9 cellular contexts compared by ENCODE assay signal in the genomic region with DNA sequence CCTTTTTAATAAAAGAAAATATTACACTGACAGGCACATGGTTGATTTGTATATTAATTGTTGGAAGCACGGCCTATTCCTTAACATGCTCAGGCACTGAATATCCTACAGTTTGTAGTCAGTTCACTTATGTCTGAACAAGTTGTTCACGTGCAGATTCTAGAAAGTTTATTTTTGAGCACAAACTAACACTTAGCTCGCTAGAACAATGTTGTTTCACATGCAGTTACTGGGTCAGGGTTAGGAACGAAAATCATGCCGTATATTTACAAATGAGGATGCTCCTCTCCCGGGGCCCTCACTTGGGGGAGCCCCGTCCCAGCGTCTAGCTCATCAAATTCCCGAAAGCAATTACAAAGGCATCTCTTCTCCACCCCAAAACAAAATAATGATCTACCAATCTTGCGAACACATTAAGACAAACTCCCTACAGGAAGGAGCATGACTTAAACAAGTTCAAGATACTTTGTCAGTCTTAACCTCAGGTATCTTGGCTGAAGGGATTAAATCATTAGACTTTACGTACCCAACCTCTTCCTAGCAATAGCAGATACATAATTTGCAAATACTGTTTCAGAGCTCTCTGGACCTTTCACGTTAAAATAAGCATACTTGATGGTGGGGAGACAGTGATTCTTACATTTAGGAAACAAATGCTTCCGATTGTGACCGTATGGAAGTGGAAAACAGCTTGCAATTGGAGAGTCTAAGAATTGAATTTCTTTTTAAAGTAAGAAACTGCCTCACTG. TPM values are rescaled to one million over a fixed set of nuclear protein-coding genes. Genes with fewer than 3 reads are reported as not detected.
DNase-seq lines count a peak whose midpoint lies in the region; ATAC-seq and TF ChIP-seq lines count a peak whose summit lies in the region.
"Had no signal": no experiment of that assay in that cellular context is flagged by ENCODE, and none has a peak within 500 bp of the region (broad histone marks: within the 10 kb centered on the region; RNA-seq: fewer than 3 reads in every experiment).

No MANE protein-coding gene starts in this region.

- H3K4me3 ChIP-seq in H7 (ENCODE audit: insufficient read depth, low read depth, low read length) (peak overlapping the region; percentile 72), iPS-15b (ENCODE audit: low read depth, low read length) (peak overlapping the region; percentile 86), SJCRH30 (no peak overlapping the region)

- no peaks in the 10 kb centered on the region for H3K36me3 Mint-ChIP-seq in activated CD4-positive, alpha-beta memory T cell treated with anti-CD3 and anti-CD28 coated beads, Interleukin-2, amount 10 ng/mL, durations not matched to agents 7 days and 5 days (ENCODE audit: low read depth)

- DNase-seq in H7 = peak; percentile 30
- DNase-seq in activated CD4-positive, alpha-beta memory T cell treated with anti-CD3 and anti-CD28 coated beads, Interleukin-2, amount 10 ng/mL, durations not matched to agents 7 days and 5 days = no peak
- DNase-seq in pons (ENCODE audit: low spot score) = peak; percentile 62
- no peak for DNase-seq in cerebellar nuclear complex (lab: John Stamatoyannopoulos, UW)
- DNase-seq in GM10266 (ENCODE audit: extremely low spot score) = no peak
- no peak for DNase-seq in SJCRH30
- DNase-seq: stimulated activated CD8-positive, alpha-beta memory T cell treated with anti-CD3 and anti-CD28 coated beads, Interleukin-4, amount 100 ng/mL, for 48 hours had no signal

- ATAC-seq in GM18858 (IDR thresholded peaks at IDR 0.05; ENCODE audit: unreplicated experiment) = no peak

- H3K27me3 Mint-ChIP-seq in activated CD4-positive, alpha-beta memory T cell treated with anti-CD3 and anti-CD28 coated beads, Interleukin-2, amount 10 ng/mL, durations not matched to agents 7 days and 5 days = peaks cover 62% of the 10 kb centered on the region

- H3K9me3 ChIP-seq in iPS-15b (ENCODE audit: control insufficient read depth, insufficient read depth, low read length) (no peaks in the 10 kb centered on the region), SJCRH30 (replicated peaks) (no peaks in the 10 kb centered on the region)

- peaks cover 12% of the 10 kb centered on the region for H3K4me1 Mint-ChIP-seq in activated CD4-positive, alpha-beta memory T cell treated with anti-CD3 and anti-CD28 coated beads, Interleukin-2, amount 10 ng/mL, durations not matched to agents 7 days and 5 days

- POLR2A ChIA-PET in activated CD4-positive, alpha-beta memory T cell treated with anti-CD3 and anti-CD28 coated beads, Interleukin-2, amount 10 ng/mL, durations not matched to agents 7 days and 5 days (lab: Charles Lee) = no interaction called here

- CTCF ChIA-PET in activated CD4-positive, alpha-beta memory T cell treated with anti-CD3 and anti-CD28 coated beads, Interleukin-2, amount 10 ng/mL, durations not matched to agents 7 days and 5 days (lab: Charles Lee) = interaction anchor here (1.2 to 1.6 kb wide), 4 partner anchors 15 to 244 kb away, joined by 3 to 4 read pairs (median 4); a partner anchor contains a TSS

- no peaks in the 10 kb centered on the region; the same call in 1 of the 2 replicates for H3K36me3 ChIP-seq in H7 (replicated peaks; ENCODE audit: control insufficient read depth, insufficient read depth, low read length)
- H3K36me3 ChIP-seq in iPS-15b (ENCODE audit: control insufficient read depth, insufficient read depth, low read length) = no peaks in the 10 kb centered on the region
- H3K36me3 ChIP-seq in SJCRH30 = no peaks in the 10 kb centered on the region

- H3K4me1 ChIP-seq in iPS-15b (ENCODE audit: control insufficient read depth, insufficient read depth, low read length) (peaks cover 28% of the 10 kb centered on the region), SJCRH30 (no peaks in the 10 kb centered on the region)

- H3K27ac ChIP-seq in SJCRH30 = no peak overlapping the region

- H3K4me3 Mint-ChIP-seq in activated CD4-positive, alpha-beta memory T cell treated with anti-CD3 and anti-CD28 coated beads, Interleukin-2, amount 10 ng/mL, durations not matched to agents 7 days and 5 days = peak overlapping the region; percentile 60

- TF ChIP-seq CTCF in GM10266 (IDR thresholded peaks at IDR 0.05; ENCODE audit: control insufficient read depth, insufficient read depth, low read depth, missing control alignments) = no peak

- peaks cover 39% of the 10 kb centered on the region for H3K27me3 ChIP-seq in H7 (ENCODE audit: control insufficient read depth, insufficient read depth, low read length)
- peaks cover 28% of the 10 kb centered on the region for H3K27me3 ChIP-seq in iPS-15b (ENCODE audit: control insufficient read depth, insufficient read depth, low read length)
- H3K27me3 ChIP-seq in SJCRH30 = peaks cover 16% of the 10 kb centered on the region

- no peak overlapping the region for H3K27ac Mint-ChIP-seq in activated CD4-positive, alpha-beta memory T cell treated with anti-CD3 and anti-CD28 coated beads, Interleukin-2, amount 10 ng/mL, durations not matched to agents 7 days and 5 days

- peak overlapping the region; percentile 0 for H3K9ac ChIP-seq in iPS-15b (ENCODE audit: low read depth, low read length)

- H3K9me3 Mint-ChIP-seq in activated CD4-positive, alpha-beta memory T cell treated with anti-CD3 and anti-CD28 coated beads, Interleukin-2, amount 10 ng/mL, durations not matched to agents 7 days and 5 days = no peaks in the 10 kb centered on the region

RNA-seq across cellular contexts. Expression of a gene that starts 1.5 kb away (rescaled TPM):
- total RNA-seq in H7 (2014; rRNA removed; shearing (Covaris generic)) = 7.8 and 12.2 TPM in 2 replicates
- 1 to 10 TPM; 1.4 to 1.8 TPM for total RNA-seq in activated CD4-positive, alpha-beta memory T cell treated with anti-CD3 and anti-CD28 coated beads, Interleukin-2, amount 10 ng/mL, durations not matched to agents 7 days and 5 days
- total RNA-seq in SJCRH30 (2014; rRNA removed; shearing (Covaris generic)) = 0.06 and 0.13 TPM in 2 replicates

Comparison
In these comparisons a context has a peak if more than half of its experiments do, and no peak if none do; other contexts are left out.
1. DNase-seq: peak in H7 (single experiment) and pons (single experiment); none in activated CD4-positive, alpha-beta memory T cell treated with anti-CD3 and anti-CD28 coated beads, Interleukin-2, amount 10 ng/mL, durations not matched to agents 7 days and 5 days (single experiment), cerebellar nuclear complex (0 of 2), GM10266 (single experiment) and SJCRH30 (0 of 2).